8 cellular contexts compared by ENCODE assay signal in the genomic region with DNA sequence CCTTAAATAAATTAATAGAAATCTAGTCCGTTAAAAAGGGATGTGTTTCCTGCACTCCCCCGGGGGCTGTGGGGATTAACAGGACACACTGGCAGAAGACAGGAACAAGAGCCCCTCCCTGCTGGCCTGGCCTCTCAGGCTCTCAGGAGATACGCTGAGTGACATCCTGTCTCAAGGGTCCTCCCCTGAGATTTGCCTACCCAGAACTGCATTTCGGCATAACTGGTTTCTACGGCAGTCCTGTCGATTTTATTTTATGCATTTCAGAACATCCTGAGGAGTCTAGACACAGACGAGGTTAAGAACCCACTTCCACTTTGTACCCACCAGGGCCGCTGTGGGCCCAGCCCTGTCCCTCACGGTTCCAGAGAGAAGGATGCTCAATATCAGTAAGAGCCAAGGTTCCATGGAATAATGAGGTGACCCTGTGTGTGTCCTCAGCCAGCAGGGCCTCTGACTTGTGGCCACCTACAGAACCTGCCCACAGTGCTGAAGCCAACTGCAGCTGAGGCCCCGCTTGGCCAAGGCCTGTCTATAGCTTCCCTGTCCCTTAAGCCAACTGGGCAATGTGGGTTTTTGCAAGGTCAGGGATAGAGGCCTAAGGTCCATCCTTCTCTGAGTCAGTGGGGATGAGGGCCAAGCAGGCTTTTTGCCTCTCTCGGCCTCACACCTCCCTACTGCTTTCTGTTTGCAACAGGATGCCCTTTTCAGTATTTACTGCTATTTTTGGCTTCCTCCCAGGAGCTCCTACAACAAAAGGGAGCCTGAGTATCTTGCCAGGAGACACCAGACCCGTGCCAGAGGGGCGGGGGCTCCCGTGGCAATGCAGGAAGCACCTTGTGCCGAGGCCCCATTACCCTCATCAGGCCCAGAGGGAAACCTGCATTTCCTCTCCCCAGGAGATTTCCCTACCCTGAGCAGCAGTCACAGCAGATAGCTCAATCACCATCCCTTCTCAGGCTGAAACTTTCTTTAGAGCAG. TPM values are rescaled to one million over a fixed set of nuclear protein-coding genes. Genes with fewer than 3 reads are reported as not detected.
DNase-seq lines count a peak whose midpoint lies in the region; ATAC-seq, FAIRE-seq and TF ChIP-seq lines count a peak whose summit lies in the region.

No MANE protein-coding gene starts in this region.

- CTCF ChIA-PET in activated CD8-positive, alpha-beta T cell treated with anti-CD3 and anti-CD28 coated beads, Interleukin-2, amount 10 ng/mL, durations not matched to agents 7 days and 5 days (lab: Charles Lee): interaction anchor here (0.8 to 1.6 kb wide), 11 partner anchors 9 to 118 kb away, joined by 3 to 10 read pairs (median 5); partner anchors contain the start of genes ITPR3 and UQCC2

- H3K4me1 Mint-ChIP-seq in activated CD8-positive, alpha-beta T cell treated with anti-CD3 and anti-CD28 coated beads, Interleukin-2, amount 10 ng/mL, durations not matched to agents 7 days and 5 days (ENCODE audit: low read depth): peaks cover 81% of the 10 kb centered on the region
- peaks cover 88% of the 10 kb centered on the region for H3K4me1 Mint-ChIP-seq in stimulated activated memory B cell treated with anti-CD40 and anti-IgM and Interleukin-4, amounts not matched to agents 10 μg/mL and 1 μg/mL and 100 μg/mL, for 72 hours

- no peak for TF ChIP-seq CTCF in D721Med (IDR thresholded peaks at IDR 0.05; ENCODE audit: insufficient read depth, missing control alignments)

- peak overlapping the region; percentile 54 for H3K4me3 Mint-ChIP-seq in activated CD8-positive, alpha-beta T cell treated with anti-CD3 and anti-CD28 coated beads, Interleukin-2, amount 10 ng/mL, durations not matched to agents 7 days and 5 days
- H3K4me3 Mint-ChIP-seq in stimulated activated memory B cell treated with anti-CD40 and anti-IgM and Interleukin-4, amounts not matched to agents 10 μg/mL and 1 μg/mL and 100 μg/mL, for 72 hours: peak overlapping the region; percentile 53

- H3K9me3 Mint-ChIP-seq in activated CD8-positive, alpha-beta T cell treated with anti-CD3 and anti-CD28 coated beads, Interleukin-2, amount 10 ng/mL, durations not matched to agents 7 days and 5 days (ENCODE audit: insufficient read depth): no peaks in the 10 kb centered on the region
- H3K9me3 Mint-ChIP-seq in stimulated activated memory B cell treated with anti-CD40 and anti-IgM and Interleukin-4, amounts not matched to agents 10 μg/mL and 1 μg/mL and 100 μg/mL, for 72 hours: no peaks in the 10 kb centered on the region

- peaks cover 76% of the 10 kb centered on the region for H3K36me3 Mint-ChIP-seq in activated CD8-positive, alpha-beta T cell treated with anti-CD3 and anti-CD28 coated beads, Interleukin-2, amount 10 ng/mL, durations not matched to agents 7 days and 5 days (ENCODE audit: low read depth)
- peaks cover 46% of the 10 kb centered on the region for H3K36me3 Mint-ChIP-seq in stimulated activated memory B cell treated with anti-CD40 and anti-IgM and Interleukin-4, amounts not matched to agents 10 μg/mL and 1 μg/mL and 100 μg/mL, for 72 hours

- peak overlapping the region; percentile 92 for H3K27ac Mint-ChIP-seq in activated CD8-positive, alpha-beta T cell treated with anti-CD3 and anti-CD28 coated beads, Interleukin-2, amount 10 ng/mL, durations not matched to agents 7 days and 5 days
- peak overlapping the region; percentile 88 for H3K27ac Mint-ChIP-seq in stimulated activated memory B cell treated with anti-CD40 and anti-IgM and Interleukin-4, amounts not matched to agents 10 μg/mL and 1 μg/mL and 100 μg/mL, for 72 hours

- POLR2A ChIA-PET in activated CD8-positive, alpha-beta T cell treated with anti-CD3 and anti-CD28 coated beads, Interleukin-2, amount 10 ng/mL, durations not matched to agents 7 days and 5 days (lab: Charles Lee): interaction anchor here (0.7 to 1.6 kb wide), 4 partner anchors 13 to 192 kb away, joined by 3 to 6 read pairs (median 3); partner anchors contain the start of genes ITPR3 and UQCC2

- H3K27me3 Mint-ChIP-seq in activated CD8-positive, alpha-beta T cell treated with anti-CD3 and anti-CD28 coated beads, Interleukin-2, amount 10 ng/mL, durations not matched to agents 7 days and 5 days (ENCODE audit: low read depth): no peaks in the 10 kb centered on the region
- H3K27me3 Mint-ChIP-seq in stimulated activated memory B cell treated with anti-CD40 and anti-IgM and Interleukin-4, amounts not matched to agents 10 μg/mL and 1 μg/mL and 100 μg/mL, for 72 hours: no peaks in the 10 kb centered on the region

- peak; percentile 21 for DNase-seq in D721Med (ENCODE audit: insufficient read length, low spot score)
- peak; percentile 90 for DNase-seq in NCI-H1092 treated with DMSO at 0.1 percent for 48 hours (lab: John Stamatoyannopoulos, UW)
- peak; percentile 71 for DNase-seq in activated CD8-positive, alpha-beta T cell treated with anti-CD3 and anti-CD28 coated beads, Interleukin-2, amount 10 ng/mL, durations not matched to agents 7 days and 5 days
- DNase-seq in glomerular endothelial cell (ENCODE audit: extremely low read depth, low read depth, low spot score): peak; percentile 81
- no peak for DNase-seq in DMS53 (lab: John Stamatoyannopoulos, UW)

- peak; percentile 40 for ATAC-seq in activated CD8-positive, alpha-beta T cell treated with anti-CD3 and anti-CD28 coated beads, Interleukin-2, amount 10 ng/mL, durations not matched to agents 7 days and 5 days
- peak; percentile 79 for ATAC-seq in stimulated activated memory B cell treated with anti-CD40 and anti-IgM and Interleukin-4, amounts not matched to agents 10 μg/mL and 1 μg/mL and 100 μg/mL, for 72 hours
- no peak for ATAC-seq in GM21360 (IDR thresholded peaks at IDR 0.05; ENCODE audit: unreplicated experiment)
- ATAC-seq in GM18858 (IDR thresholded peaks at IDR 0.05; ENCODE audit: unreplicated experiment): no peak

- FAIRE-seq in D721Med (lab: Jason Lieb, UNC): no peak

RNA-seq across cellular contexts. Expression of gene UQCC2, which starts 14.7 kb away (rescaled TPM):
- total RNA-seq in activated CD8-positive, alpha-beta T cell treated with anti-CD3 and anti-CD28 coated beads, Interleukin-2, amount 10 ng/mL, durations not matched to agents 7 days and 5 days: 10 to 100 TPM; 88.1 to 89.6 TPM
- 24.6 and 27.0 TPM in 2 replicates for total RNA-seq in glomerular endothelial cell

RNA-seq across cellular contexts. Expression of gene IP6K3, which starts 49.9 kb away (rescaled TPM):
- not detected for total RNA-seq in activated CD8-positive, alpha-beta T cell treated with anti-CD3 and anti-CD28 coated beads, Interleukin-2, amount 10 ng/mL, durations not matched to agents 7 days and 5 days
- not detected in 2 replicates for total RNA-seq in glomerular endothelial cell

Comparison
In these comparisons a context has a peak if more than half of its experiments do, and no peak if none do; other contexts are left out.
1. ATAC-seq: peak in activated CD8-positive, alpha-beta T cell treated with anti-CD3 and anti-CD28 coated beads, Interleukin-2, amount 10 ng/mL, durations not matched to agents 7 days and 5 days (single experiment) and stimulated activated memory B cell treated with anti-CD40 and anti-IgM and Interleukin-4, amounts not matched to agents 10 μg/mL and 1 μg/mL and 100 μg/mL, for 72 hours (single experiment); none in GM21360 (single experiment) and GM18858 (single experiment).